8 cellular contexts compared by ENCODE assay signal in genomic region chr3:180990494-180990893, GRCh38. TPM values are rescaled to one million over a fixed set of nuclear protein-coding genes. Genes with fewer than 3 reads are reported as not detected.
A peak's percentile ranks its signal among the peaks of the same experiment; 100 is the strongest.
DNase-seq lines count a peak whose midpoint lies in the region; ATAC-seq, FAIRE-seq and TF ChIP-seq lines count a peak whose summit lies in the region.

No MANE protein-coding gene starts in this region.

- no peaks in the 10 kb centered on the region for H3K27me3 ChIP-seq in KMS-11 (ENCODE audit: insufficient read depth, low read depth)
- no peaks in the 10 kb centered on the region for H3K27me3 ChIP-seq in GM12878 (replicated peaks in 1 of 2; ENCODE audit: control insufficient read depth in 2 of 2, insufficient read depth in 2 of 2, low read length in 1 of 2)

- H2AFZ ChIP-seq in KMS-11 (ENCODE audit: low read depth) (peak overlapping the region; percentile 54), GM12878 (ENCODE audit: control insufficient read depth, low read depth, low read length) (peak overlapping the region; percentile 84)

- SMC1A ChIA-PET in GM12878 (lab: Charles Lee; ENCODE audit: uncharacterized antibody, unreplicated experiment), result interaction anchor here (0.5 to 0.8 kb wide), 3 partner anchors 56 to 1800 kb away, joined by 3 to 4 read pairs (median 3); no protein-coding TSS in a partner anchor

- H3K4me1 ChIP-seq in KMS-11 (ENCODE audit: low read depth, poor library complexity, severe bottlenecking) (peaks cover 25% of the 10 kb centered on the region), GM12878 (ENCODE audit: control insufficient read depth, insufficient read depth, low read length) (peaks cover 5% of the 10 kb centered on the region; the same call in 1 of the 2 replicates)

- H3K4me1 Mint-ChIP-seq in naive thymus-derived CD8-positive, alpha-beta T cell, result peaks cover 5 to 43% (median 31%) of the 10 kb centered on the region in 4 donors

- peak overlapping the region; percentile 92 to 99 (median 98) for H3K4me3 Mint-ChIP-seq in naive thymus-derived CD8-positive, alpha-beta T cell

- no TSS peak for BruUV-seq in GM12878 (replicated peaks; lab: Mats Ljungman, UMichigan)

- POLR2A ChIA-PET in GM12878 (lab: Charles Lee), result no interaction called here
- POLR2A ChIA-PET in naive thymus-derived CD8-positive, alpha-beta T cell (lab: Charles Lee), result interaction anchor here (0.6 to 1.0 kb wide), 2 partner anchors 78 to 1648 kb away, joined by 3 to 9 read pairs; partner anchors contain the start of gene FXR1

- TF ChIP-seq CTCF in AG10803 (conservative IDR thresholded peaks at IDR 0.05; ENCODE audit: low read length), result no peak
- TF ChIP-seq CTCF in KMS-11 (conservative IDR thresholded peaks at IDR 0.05; ENCODE audit: low read depth, low read length), result no peak
- TF ChIP-seq CTCF in GM12878 (IDR thresholded peaks at IDR 0.05 in 2 of 3, conservative IDR thresholded peaks at IDR 0.05 in 1 of 3; ENCODE audit: control insufficient read depth in 2 of 3, extremely low read depth in 1 of 3, insufficient read depth in 1 of 3, low read depth in 3 of 3, low read length in 3 of 3), result no peak

- H3K36me3 ChIP-seq in KMS-11 (ENCODE audit: insufficient read depth) (no peaks in the 10 kb centered on the region), GM12878 (ENCODE audit: control insufficient read depth in 2 of 2, insufficient read depth in 2 of 2, low read length in 1 of 2) (no peaks in the 10 kb centered on the region)

- TF ChIP-seq EP300 in GM12878 (IDR thresholded peaks at IDR 0.05; ENCODE audit: borderline replicate concordance in 1 of 2, control insufficient read depth in 1 of 2, low read depth in 2 of 2, low read length in 2 of 2), result no peak

- no peak overlapping the region; the same call in 1 of the 2 replicates for H3K27ac ChIP-seq in KMS-11
- H3K27ac ChIP-seq in GM12878 (ENCODE audit: control insufficient read depth, insufficient read depth), result no peak overlapping the region

- CTCF ChIA-PET in GM12878 (lab: Yijun Ruan, JAX), result no interaction called here

- ATAC-seq in GM12878 (no peak), GM18519 (IDR thresholded peaks at IDR 0.05; ENCODE audit: low FRiP score, unreplicated experiment) (no peak), GM18907 (IDR thresholded peaks at IDR 0.05; ENCODE audit: unreplicated experiment) (no peak)
- ATAC-seq in naive thymus-derived CD8-positive, alpha-beta T cell, result no peak

- no peak for FAIRE-seq in GM12878 (lab: Jason Lieb, UNC)

- H3K79me2 ChIP-seq in KMS-11 (ENCODE audit: insufficient read depth, low read depth) (peaks cover 13% of the 10 kb centered on the region; the same call in 1 of the 2 replicates), GM12878 (ENCODE audit: control insufficient read depth, insufficient read depth, low read length) (peaks cover 10% of the 10 kb centered on the region)

- no peaks in the 10 kb centered on the region for H3K9me3 Mint-ChIP-seq in naive thymus-derived CD8-positive, alpha-beta T cell

- in situ Hi-C loops in GM12878 (cut with MboI), result no loop called here

- intact Hi-C loops in GM12878 (cut with micrococcal nuclease; ENCODE audit: unreplicated experiment), result no loop called here

- RAD21 ChIA-PET in GM12878 (lab: Charles Lee; ENCODE audit: unreplicated experiment), result no interaction called here

- peaks cover 0 to 13% (median 4%) of the 10 kb centered on the region in 5 donors for H3K27me3 Mint-ChIP-seq in naive thymus-derived CD8-positive, alpha-beta T cell

- peaks cover 0 to 20% (median 3%) of the 10 kb centered on the region in 3 donors for H3K36me3 Mint-ChIP-seq in naive thymus-derived CD8-positive, alpha-beta T cell

- H3K9ac ChIP-seq in KMS-11 (no peak overlapping the region), GM12878 (ENCODE audit: control insufficient read depth, insufficient read depth, low read length) (no peak overlapping the region)

- H3K4me3 ChIP-seq in AG10803 (ENCODE audit: low read length) (peak overlapping the region; percentile 93), KMS-11 (IDR thresholded peaks at IDR 0.05; ENCODE audit: insufficient read depth, low read depth, low read length) (no peak overlapping the region), GM12878 (peak overlapping the region; percentile 86)

- WGBS in GM12878 (ENCODE audit: insufficient coverage, insufficient replicate concordance, low lambda C conversion rate, missing lambda C conversion rate), result 0% methylated on average over 2 of the region's 2 CpGs

- no peaks in the 10 kb centered on the region for H4K20me1 ChIP-seq in KMS-11 (ENCODE audit: insufficient read depth)
- no peaks in the 10 kb centered on the region for H4K20me1 ChIP-seq in GM12878 (ENCODE audit: control insufficient read depth, insufficient read depth)

- H3K9me3 ChIP-seq in GM12878 (replicated peaks; ENCODE audit: control insufficient read depth, insufficient read depth, low read length), result no peaks in the 10 kb centered on the region

- peak overlapping the region; percentile 49 for H3K4me2 ChIP-seq in KMS-11
- H3K4me2 ChIP-seq in GM12878 (ENCODE audit: control insufficient read depth, insufficient read depth), result peak overlapping the region; percentile 86

- TF ChIP-seq RAD21 in GM12878 (IDR thresholded peaks at IDR 0.05; ENCODE audit: insufficient read depth, low read depth, low read length), result no peak

- peak; percentile 10 for DNase-seq in AG10803 (ENCODE audit: low read depth)
- DNase-seq in GM12878 (ENCODE audit: low read depth, low spot score), result no peak
- no peak for DNase-seq in naive thymus-derived CD8-positive, alpha-beta T cell
- no peak for DNase-seq in stimulated activated naive CD4-positive, alpha-beta T cell (lab: John Stamatoyannopoulos, UW)
- no peak for DNase-seq in glomerular visceral epithelial cell (ENCODE audit: extremely low spot score)

- no peak for TF ChIP-seq POLR2A in GM12878 (IDR thresholded peaks at IDR 0.05; ENCODE audit: low read depth, low read length)

- H3K27ac Mint-ChIP-seq in naive thymus-derived CD8-positive, alpha-beta T cell, result peak overlapping the region in 9 of 10 donors; percentile 94 to 99 (median 98)

TF ChIP-seq in GM12878, 131 proteins besides CTCF, POLR2A, EP300 and RAD21:
- TF ChIP-seq FOXK2 (IDR thresholded peaks at IDR 0.05) (no peak), ZNF384 (IDR thresholded peaks at IDR 0.05; ENCODE audit: borderline replicate concordance, low read depth, low read length) (no peak), MEF2A (IDR thresholded peaks at IDR 0.05; ENCODE audit: insufficient read depth, low read depth, low read length) (no peak), ZBED1 (IDR thresholded peaks at IDR 0.05; ENCODE audit: borderline replicate concordance) (no peak), PAX5 (IDR thresholded peaks at IDR 0.05; ENCODE audit: borderline replicate concordance, low read depth, low read length) (no peak), RELB (IDR thresholded peaks at IDR 0.05; ENCODE audit: low read depth) (no peak), KDM1A (IDR thresholded peaks at IDR 0.05; ENCODE audit: borderline replicate concordance) (no peak), CBFB (IDR thresholded peaks at IDR 0.05; ENCODE audit: low read depth) (no peak), POLR2AphosphoS5 (IDR thresholded peaks at IDR 0.05; ENCODE audit: low read length) (no peak), HCFC1 (IDR thresholded peaks at IDR 0.05; ENCODE audit: low read length) (no peak), ETV6 (conservative IDR thresholded peaks at IDR 0.05 in 1 of 2, IDR thresholded peaks at IDR 0.05 in 1 of 2; ENCODE audit: borderline replicate concordance in 1 of 2, low read depth in 1 of 2) (no peak), ZNF274 (IDR thresholded peaks at IDR 0.05; ENCODE audit: insufficient read depth, insufficient read length) (no peak), SPI1 (IDR thresholded peaks at IDR 0.05; ENCODE audit: borderline replicate concordance, insufficient read depth, low read depth, low read length) (no peak), EZH2 (IDR thresholded peaks at IDR 0.05; ENCODE audit: borderline replicate concordance, control insufficient read depth, low read depth, low read length) (no peak), MTA2 (IDR thresholded peaks at IDR 0.05; ENCODE audit: low read depth) (no peak), HDAC6 (IDR thresholded peaks at IDR 0.05; ENCODE audit: unreplicated experiment) (no peak)

RNA-seq across cellular contexts. Expression of gene DNAJC19, which starts 1.0 kb away (rescaled TPM):
- 97.8 and 107 TPM in 2 replicates for total RNA-seq in GM12878 (2013; cell fraction: nucleolus; rRNA removed)
- total RNA-seq in GM12878 (2014; rRNA removed) (45.4 and 45.5 TPM in 2 replicates), GM12878 (2014; rRNA removed; fragmentation: Illumina TruSeq; extraction: Trizol) (25.2 and 29.8 TPM in 2 replicates), GM12878 (2021) (47.5 and 49.9 TPM in 2 replicates)
- 39.0 TPM for polyA plus RNA-seq in GM12878 (2011; ENCODE audit: low read depth)
- polyA plus RNA-seq in GM12878 (2011; rRNA removed) (56.7 and 73.4 TPM in 2 replicates), GM12878 (2014; fragmentation: Illumina TruSeq; extraction: Trizol) (22.7 and 37.0 TPM in 2 replicates), GM12878 (2014; fragmentation: Nextera tagmentation; extraction: Ambion mirVana) (10 to 100 TPM; 52.7 to 70.7 TPM), GM12878 (2014; rRNA removed) (45.3 and 47.0 TPM in 2 replicates), GM12878 (2016; fragmentation: Nextera tagmentation; extraction: Ambion mirVana) (100 to 1,000 TPM; 120 to 136 TPM)
- 40.6 and 56.3 TPM in 2 replicates for polyA plus RNA-seq in GM12878 (2011; cell fraction: cytosol; rRNA removed)
- polyA plus RNA-seq in GM12878 (2011; cell fraction: nucleus; rRNA removed), result 35.9 and 36.5 TPM in 2 replicates
- 47.8 and 75.5 TPM in 2 replicates for polyA plus RNA-seq in GM12878 (2012)
- 22.4 and 30.3 TPM in 2 replicates for polyA minus RNA-seq in GM12878 (2011; rRNA and poly(A)+ RNA removed)
- 5.8 and 9.5 TPM in 2 replicates for polyA minus RNA-seq in GM12878 (2011; cell fraction: cytosol; rRNA and poly(A)+ RNA removed)
- polyA minus RNA-seq in GM12878 (2011; cell fraction: nucleus; rRNA and poly(A)+ RNA removed), result 20.8 and 25.5 TPM in 2 replicates
- 10 to 100 TPM; 61.2 to 68.0 TPM for total RNA-seq in naive thymus-derived CD8-positive, alpha-beta T cell
- 100 to 1,000 TPM in 2 of 3 donors, 10 to 100 TPM in 1; 89.0 to 117 (median 106) TPM for polyA plus RNA-seq in naive thymus-derived CD8-positive, alpha-beta T cell
